In genomic region chr14:87640553-87640952, GRCh38 we compare ENCODE assay signal across 10 cellular contexts.
"Had no signal": no experiment of that assay in that cellular context is flagged by ENCODE, and none has a peak within 500 bp of the region (broad histone marks: within the 10 kb centered on the region; RNA-seq: fewer than 3 reads in every experiment).

No MANE protein-coding gene starts in this region.

- FAIRE-seq: K562 had no signal

- H3K9me3 ChIP-seq: HAP-1 had no signal

- H3K36me3 ChIP-seq: HAP-1 had no signal

- ATAC-seq: HCT116, K562 had no signal

- H3K27ac ChIP-seq: GM23248, HL-60 had no signal

- H3K9ac ChIP-seq: GM23248 had no signal

- H3K4me1 ChIP-seq: HAP-1 had no signal

- DNase-seq: GM23248, GOT3, H7, HFFc6, IMR-90, KG1 had no signal

- H3K4me3 Mint-ChIP-seq: HFFc6 had no signal

- H2AFZ ChIP-seq: GM23248 had no signal

- H3K27ac Mint-ChIP-seq: HFFc6 had no signal

- H3K4me3 ChIP-seq: GM23248, HAP-1, K562 had no signal
